In the genomic region with DNA sequence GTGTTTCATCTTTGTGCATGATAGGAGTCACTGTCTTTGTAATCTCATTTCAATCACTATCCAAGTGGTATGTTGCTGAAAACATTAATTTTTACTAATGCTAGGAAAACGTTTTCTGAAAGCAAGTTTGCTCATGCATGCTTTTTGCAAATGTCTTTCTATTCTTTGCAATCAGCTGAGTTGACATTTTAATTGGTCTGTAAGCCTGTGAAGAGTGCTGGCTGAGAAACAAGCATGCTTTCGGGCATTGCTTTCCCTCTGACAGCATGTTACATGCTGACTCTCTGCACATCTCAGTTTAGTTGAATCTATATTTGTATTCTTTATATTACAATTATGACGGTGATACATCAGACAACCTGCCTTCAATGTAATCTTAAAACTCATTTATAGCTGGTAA, we compare ENCODE assay signal across 16 cellular contexts.
"Had no signal": no experiment of that assay in that cellular context is flagged by ENCODE, and none has a peak within 500 bp of the region (broad histone marks: within the 10 kb centered on the region; RNA-seq: fewer than 3 reads in every experiment).

No MANE protein-coding gene starts in this region.

- DNase-seq: effector memory CD8-positive, alpha-beta T cell; esophagus squamous epithelium; foreskin fibroblast; hippocampal formation; kidney glomerular epithelial cell; mammary epithelial cell; naive thymus-derived CD4-positive, alpha-beta T cell; nephron progenitor cell; posterior cingulate gyrus; stimulated activated CD4-positive, alpha-beta T cell treated with anti-CD3 and anti-CD28 coated beads, Interleukin-2, amount 100 ng/mL, for 48 hours; stimulated activated naive CD4-positive, alpha-beta T cell treated with Interleukin-2 at 50 U/mL for 16 hours; trophoblast cell had no signal

- H3K4me3 Mint-ChIP-seq: dendritic cell treated with granulocyte-macrophage colony-stimulating factor and Interleukin-4, amounts not matched to agents 40 ng/mL and 50 ng/mL, for 4 days; effector memory CD8-positive, alpha-beta T cell; naive thymus-derived CD4-positive, alpha-beta T cell; nephron progenitor cell had no signal

- H3K4me1 Mint-ChIP-seq: naive thymus-derived CD4-positive, alpha-beta T cell; nephron progenitor cell had no signal

- H3K27me3 ChIP-seq: esophagus squamous epithelium, neutrophil, right atrium auricular region had no signal

- H3K4me3 ChIP-seq: esophagus squamous epithelium, right atrium auricular region, smooth muscle cell had no signal

- H3K4me1 ChIP-seq: esophagus squamous epithelium, right atrium auricular region had no signal

- H3K36me3 ChIP-seq: esophagus squamous epithelium, neutrophil, right atrium auricular region had no signal

- H3K27ac Mint-ChIP-seq: dendritic cell treated with granulocyte-macrophage colony-stimulating factor and Interleukin-4, amounts not matched to agents 40 ng/mL and 50 ng/mL, for 4 days; effector memory CD8-positive, alpha-beta T cell; naive thymus-derived CD4-positive, alpha-beta T cell; nephron progenitor cell had no signal

- H3K27me3 Mint-ChIP-seq: dendritic cell treated with granulocyte-macrophage colony-stimulating factor and Interleukin-4, amounts not matched to agents 40 ng/mL and 50 ng/mL, for 4 days; effector memory CD8-positive, alpha-beta T cell; naive thymus-derived CD4-positive, alpha-beta T cell had no signal

- H3K27ac ChIP-seq: esophagus squamous epithelium, neutrophil, right atrium auricular region had no signal

- H3K36me3 Mint-ChIP-seq: naive thymus-derived CD4-positive, alpha-beta T cell had no signal

- ATAC-seq: effector memory CD8-positive, alpha-beta T cell; naive thymus-derived CD4-positive, alpha-beta T cell had no signal

- H3K9me3 ChIP-seq: esophagus squamous epithelium, neutrophil, right atrium auricular region had no signal
